Comparison of ENCODE assay signal across 17 cellular contexts in genomic region chr1:31382379-31382989, GRCh38. TPM values are rescaled to one million over a fixed set of nuclear protein-coding genes. Genes with fewer than 3 reads are reported as not detected.
A peak's percentile ranks its signal among the peaks of the same experiment; 100 is the strongest.
DNase-seq lines count a peak whose midpoint lies in the region; TF ChIP-seq lines count a peak whose summit lies in the region.
"Had no signal": no experiment of that assay in that cellular context is flagged by ENCODE, and none has a peak within 500 bp of the region (broad histone marks: within the 10 kb centered on the region; RNA-seq: fewer than 3 reads in every experiment).

No MANE protein-coding gene starts in this region.

- H3K4me3 ChIP-seq in WERI-Rb-1 (ENCODE audit: low read depth, low read length), result no peak overlapping the region
- no peak overlapping the region for H3K4me3 ChIP-seq in left ventricle myocardium inferior
- H3K4me3 ChIP-seq in spleen, result no peak overlapping the region
- H3K4me3 ChIP-seq: pancreas had no signal

- no peaks in the 10 kb centered on the region for H3K9me3 ChIP-seq in WERI-Rb-1 (ENCODE audit: severe bottlenecking)
- H3K9me3 ChIP-seq in left ventricle myocardium inferior (replicated peaks), result no peaks in the 10 kb centered on the region
- no peaks in the 10 kb centered on the region for H3K9me3 ChIP-seq in spleen
- H3K9me3 ChIP-seq: pancreas had no signal

- peak overlapping the region; percentile 95 for H3K27ac ChIP-seq in WERI-Rb-1
- peak overlapping the region; percentile 90 for H3K27ac ChIP-seq in left ventricle myocardium inferior (replicated peaks)
- no peak overlapping the region for H3K27ac ChIP-seq in spleen
- H3K27ac ChIP-seq: KMS-11, pancreas had no signal

- 83 to 91% (median 86%) methylated on average over 3 of the region's 3 CpGs for WGBS in spleen, 5 donors

- no peak for TF ChIP-seq POLR2A in spleen (IDR thresholded peaks at IDR 0.05)

- H3K36me3 ChIP-seq in WERI-Rb-1, result no peaks in the 10 kb centered on the region
- H3K36me3 ChIP-seq in left ventricle myocardium inferior, result no peaks in the 10 kb centered on the region
- H3K36me3 ChIP-seq in spleen, result no peaks in the 10 kb centered on the region
- H3K36me3 ChIP-seq: pancreas had no signal

- DNase-seq in NCI-H82 (lab: John Stamatoyannopoulos, UW), result peak; percentile 75
- DNase-seq in WERI-Rb-1, result peak; percentile 37
- DNase-seq in left ventricle myocardium inferior, result peak; percentile 48
- peak; percentile 11 for DNase-seq in spleen
- no peak for DNase-seq in NCI-H1105 (lab: John Stamatoyannopoulos, UW)
- no peak for DNase-seq in stimulated activated naive CD4-positive, alpha-beta T cell (lab: John Stamatoyannopoulos, UW)
- DNase-seq in AG08396 (ENCODE audit: low spot score), result no peak
- DNase-seq: activated CD4-positive, alpha-beta T cell treated with anti-CD3 and anti-CD28 coated beads, Interleukin-2, amount 50 U/mL, for 48 hours; activated CD4-positive, CD25-positive, alpha-beta regulatory T cell; activated gamma-delta T cell treated with Interleukin-2 at 50 U/mL for 16 hours; AML-193; naive thymus-derived CD4-positive, alpha-beta T cell; NCI-H1930; pancreas; stimulated activated CD4-positive, alpha-beta T cell treated with anti-CD3 and anti-CD28 coated beads, Interleukin-1b, Interleukin-23, amount 100 ng/mL, for 48 hours had no signal

- intact Hi-C loops in left ventricle myocardium inferior (cut with micrococcal nuclease) (no loop called here), spleen (cut with DNase I; ENCODE audit: low total_unique reads) (no loop called here)

- no peaks in the 10 kb centered on the region for H3K27me3 ChIP-seq in WERI-Rb-1 (ENCODE audit: insufficient read depth, low read depth, severe bottlenecking)
- H3K27me3 ChIP-seq in left ventricle myocardium inferior (ENCODE audit: low read depth), result peaks cover 6% of the 10 kb centered on the region
- H3K27me3 ChIP-seq in spleen (replicated peaks in 1 of 7), result peaks cover 0 to 11% (median 0%) of the 10 kb centered on the region in 7 donors
- H3K27me3 ChIP-seq: pancreas had no signal

- H3K4me1 ChIP-seq in left ventricle myocardium inferior (peaks cover 41% of the 10 kb centered on the region), spleen (no peaks in the 10 kb centered on the region)
- H3K4me1 ChIP-seq: pancreas had no signal

- TF ChIP-seq CTCF in WERI-Rb-1 (IDR thresholded peaks at IDR 0.05; ENCODE audit: low read depth, low read length), result no peak
- no peak for TF ChIP-seq CTCF in left ventricle myocardium inferior (IDR thresholded peaks at IDR 0.05; ENCODE audit: borderline replicate concordance)
- TF ChIP-seq CTCF in spleen (IDR thresholded peaks at IDR 0.05 in 8 of 11, conservative IDR thresholded peaks at IDR 0.05 in 3 of 11), result no peak

RNA-seq across cellular contexts. Expression of gene FABP3, which starts 9.6 kb away (rescaled TPM):
- total RNA-seq in left ventricle myocardium inferior (4,737 TPM), spleen (10 to 100 TPM in 6 of 7 donors, 1 to 10 TPM in 1; 4.1 to 57.1 (median 24.7) TPM)
- polyA plus RNA-seq in spleen, result 10 to 100 TPM; 14.2 to 50.0 (median 22.2) TPM
- total RNA-seq: NCI-H460 had no signal
- polyA plus RNA-seq: naive thymus-derived CD4-positive, alpha-beta T cell had no signal

RNA-seq across cellular contexts. Expression of gene SERINC2, which starts 30.5 kb away (rescaled TPM):
- total RNA-seq in left ventricle myocardium inferior (1.6 TPM), spleen (1 to 10 TPM; 1.4 to 8.7 (median 2.8) TPM)
- 1 to 10 TPM; 1.3 to 4.1 (median 2.4) TPM for polyA plus RNA-seq in spleen
- polyA plus RNA-seq: naive thymus-derived CD4-positive, alpha-beta T cell had no signal

Comparison
In these comparisons a context has a peak if more than half of its experiments do, and no peak if none do; other contexts are left out.
1. DNase-seq: peak in NCI-H82 (single experiment), WERI-Rb-1 (single experiment), left ventricle myocardium inferior (single experiment) and spleen (single experiment); none in NCI-H1105 (single experiment), stimulated activated naive CD4-positive, alpha-beta T cell (0 of 6) and AG08396 (single experiment).
2. H3K27ac ChIP-seq: peak in WERI-Rb-1 (single experiment) and left ventricle myocardium inferior (single experiment); none in spleen (0 of 8).
3. RNA of gene FABP3, which starts 9.6 kb away (total RNA-seq): 4,737 TPM in left ventricle myocardium inferior (single experiment); 4.1 to 57.1 TPM in spleen; every median in the first group is over 10 times any median in the second.